27 cellular contexts compared by ENCODE assay signal in the genomic region with DNA sequence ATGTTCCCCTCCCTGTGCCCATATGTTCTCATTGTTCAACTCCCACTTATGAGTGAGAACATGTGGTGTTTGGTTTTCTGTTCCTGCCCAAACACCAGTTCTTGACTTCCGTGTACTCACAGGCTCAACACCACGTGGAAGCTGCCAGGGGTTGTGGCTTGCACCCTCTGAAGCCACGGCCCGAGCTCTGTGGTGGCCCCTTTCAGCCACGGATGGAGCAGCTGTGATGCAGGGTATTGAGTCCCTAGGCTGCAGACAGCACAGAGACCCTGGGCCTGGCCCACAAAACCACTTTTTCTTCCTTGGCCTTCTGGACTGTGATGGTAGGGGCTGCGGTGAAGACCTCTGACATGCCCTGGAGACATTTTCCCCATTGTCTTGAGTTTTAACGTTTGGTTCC.
"Had no signal": no experiment of that assay in that cellular context is flagged by ENCODE, and none has a peak within 500 bp of the region (broad histone marks: within the 10 kb centered on the region; RNA-seq: fewer than 3 reads in every experiment).

No MANE protein-coding gene starts in this region.

- H3K27me3 Mint-ChIP-seq: activated CD4-positive, alpha-beta memory T cell treated with anti-CD3 and anti-CD28 coated beads, Interleukin-2, amount 10 ng/mL, durations not matched to agents 7 days and 5 days; activated CD8-positive, alpha-beta memory T cell treated with anti-CD3 and anti-CD28 coated beads, Interleukin-2, amount 10 ng/mL, durations not matched to agents 7 days and 5 days had no signal

- H3K4me3 Mint-ChIP-seq: activated CD4-positive, alpha-beta memory T cell treated with anti-CD3 and anti-CD28 coated beads, Interleukin-2, amount 10 ng/mL, durations not matched to agents 7 days and 5 days; activated CD8-positive, alpha-beta memory T cell treated with anti-CD3 and anti-CD28 coated beads, Interleukin-2, amount 10 ng/mL, durations not matched to agents 7 days and 5 days; activated naive CD4-positive, alpha-beta T cell treated with anti-CD3 and anti-CD28 coated beads, Interleukin-2, amount 50 U/mL, for 24 hours; activated naive CD8-positive, alpha-beta T cell treated with anti-CD3 and anti-CD28 coated beads, Interleukin-2, amount 10 ng/mL, durations not matched to agents 7 days and 5 days; activated T-cell treated with anti-CD3 and anti-CD28 coated beads, Interleukin-2, amount 50 U/mL, for 72 hours; activated T-helper 17 cell treated with anti-CD3 and anti-CD28 coated beads, Interleukin-2, amount 50 U/mL, for 72 hours; central memory CD8-positive, alpha-beta T cell had no signal

- DNase-seq: activated CD4-positive, alpha-beta memory T cell treated with anti-CD3 and anti-CD28 coated beads, Interleukin-2, amount 10 ng/mL, durations not matched to agents 7 days and 5 days; activated CD4-positive, alpha-beta T cell treated with anti-CD3 and anti-CD28 coated beads for 1 hour; activated CD4-positive, alpha-beta T cell treated with anti-CD3 and anti-CD28 coated beads for 48 hours; activated CD4-positive, CD25-positive, alpha-beta regulatory T cell; activated CD8-positive, alpha-beta memory T cell treated with anti-CD3 and anti-CD28 coated beads for 24 hours; activated CD8-positive, alpha-beta memory T cell treated with anti-CD3 and anti-CD28 coated beads, Interleukin-2, amount 10 ng/mL, durations not matched to agents 7 days and 5 days; activated CD8-positive, alpha-beta memory T cell treated with anti-CD3 and anti-CD28 coated beads, Interleukin-2, amount 50 U/mL, for 48 hours; activated gamma-delta T cell; activated naive CD4-positive, alpha-beta T cell treated with Interleukin-2 at 50 U/mL for 16 hours; activated naive CD8-positive, alpha-beta T cell treated with anti-CD3 and anti-CD28 coated beads, Interleukin-2, amount 10 ng/mL, durations not matched to agents 7 days and 5 days; activated T-cell treated with anti-CD3 and anti-CD28 coated beads, Interleukin-2, amount 50 U/mL, for 72 hours; amygdala; NCI-H1105; NCI-H1417 treated with DMSO at 0.1 percent for 48 hours; NCI-H187 treated with DMSO at 0.1 percent for 48 hours; NCI-H2081; NCI-H345; NCI-H526; NCI-H748 treated with DMSO at 0.1 percent for 48 hours; PC-9; SHP77; SJCRH30; T1000; WERI-Rb-1 had no signal

- ATAC-seq: activated CD8-positive, alpha-beta memory T cell treated with anti-CD3 and anti-CD28 coated beads, Interleukin-2, amount 10 ng/mL, durations not matched to agents 7 days and 5 days; activated T-cell treated with anti-CD3 and anti-CD28 coated beads, Interleukin-2, amount 50 U/mL, for 72 hours; activated T-helper 17 cell treated with anti-CD3 and anti-CD28 coated beads, Interleukin-2, amount 50 U/mL, for 72 hours had no signal

- H3K9me3 Mint-ChIP-seq: activated CD4-positive, alpha-beta memory T cell treated with anti-CD3 and anti-CD28 coated beads, Interleukin-2, amount 10 ng/mL, durations not matched to agents 7 days and 5 days; activated T-cell treated with anti-CD3 and anti-CD28 coated beads, Interleukin-2, amount 50 U/mL, for 72 hours; activated T-helper 17 cell treated with anti-CD3 and anti-CD28 coated beads, Interleukin-2, amount 50 U/mL, for 72 hours; central memory CD8-positive, alpha-beta T cell had no signal

- H3K27ac Mint-ChIP-seq: activated CD4-positive, alpha-beta memory T cell treated with anti-CD3 and anti-CD28 coated beads, Interleukin-2, amount 10 ng/mL, durations not matched to agents 7 days and 5 days; activated CD8-positive, alpha-beta memory T cell treated with anti-CD3 and anti-CD28 coated beads, Interleukin-2, amount 10 ng/mL, durations not matched to agents 7 days and 5 days; activated naive CD4-positive, alpha-beta T cell treated with anti-CD3 and anti-CD28 coated beads, Interleukin-2, amount 50 U/mL, for 24 hours; activated naive CD8-positive, alpha-beta T cell treated with anti-CD3 and anti-CD28 coated beads, Interleukin-2, amount 10 ng/mL, durations not matched to agents 7 days and 5 days; activated T-cell treated with anti-CD3 and anti-CD28 coated beads, Interleukin-2, amount 50 U/mL, for 72 hours; activated T-helper 17 cell treated with anti-CD3 and anti-CD28 coated beads, Interleukin-2, amount 50 U/mL, for 72 hours had no signal

- H3K4me1 Mint-ChIP-seq: activated CD4-positive, alpha-beta memory T cell treated with anti-CD3 and anti-CD28 coated beads, Interleukin-2, amount 10 ng/mL, durations not matched to agents 7 days and 5 days; activated CD8-positive, alpha-beta memory T cell treated with anti-CD3 and anti-CD28 coated beads, Interleukin-2, amount 10 ng/mL, durations not matched to agents 7 days and 5 days; activated naive CD4-positive, alpha-beta T cell treated with anti-CD3 and anti-CD28 coated beads, Interleukin-2, amount 50 U/mL, for 24 hours; activated naive CD8-positive, alpha-beta T cell treated with anti-CD3 and anti-CD28 coated beads, Interleukin-2, amount 10 ng/mL, durations not matched to agents 7 days and 5 days; activated T-helper 17 cell treated with anti-CD3 and anti-CD28 coated beads, Interleukin-2, amount 50 U/mL, for 72 hours; central memory CD8-positive, alpha-beta T cell had no signal

- H3K36me3 Mint-ChIP-seq: activated CD8-positive, alpha-beta memory T cell treated with anti-CD3 and anti-CD28 coated beads, Interleukin-2, amount 10 ng/mL, durations not matched to agents 7 days and 5 days; activated naive CD4-positive, alpha-beta T cell treated with anti-CD3 and anti-CD28 coated beads, Interleukin-2, amount 50 U/mL, for 24 hours; activated naive CD8-positive, alpha-beta T cell treated with anti-CD3 and anti-CD28 coated beads, Interleukin-2, amount 10 ng/mL, durations not matched to agents 7 days and 5 days had no signal
